ENCODE assay signal across 8 cellular contexts in the genomic region with DNA sequence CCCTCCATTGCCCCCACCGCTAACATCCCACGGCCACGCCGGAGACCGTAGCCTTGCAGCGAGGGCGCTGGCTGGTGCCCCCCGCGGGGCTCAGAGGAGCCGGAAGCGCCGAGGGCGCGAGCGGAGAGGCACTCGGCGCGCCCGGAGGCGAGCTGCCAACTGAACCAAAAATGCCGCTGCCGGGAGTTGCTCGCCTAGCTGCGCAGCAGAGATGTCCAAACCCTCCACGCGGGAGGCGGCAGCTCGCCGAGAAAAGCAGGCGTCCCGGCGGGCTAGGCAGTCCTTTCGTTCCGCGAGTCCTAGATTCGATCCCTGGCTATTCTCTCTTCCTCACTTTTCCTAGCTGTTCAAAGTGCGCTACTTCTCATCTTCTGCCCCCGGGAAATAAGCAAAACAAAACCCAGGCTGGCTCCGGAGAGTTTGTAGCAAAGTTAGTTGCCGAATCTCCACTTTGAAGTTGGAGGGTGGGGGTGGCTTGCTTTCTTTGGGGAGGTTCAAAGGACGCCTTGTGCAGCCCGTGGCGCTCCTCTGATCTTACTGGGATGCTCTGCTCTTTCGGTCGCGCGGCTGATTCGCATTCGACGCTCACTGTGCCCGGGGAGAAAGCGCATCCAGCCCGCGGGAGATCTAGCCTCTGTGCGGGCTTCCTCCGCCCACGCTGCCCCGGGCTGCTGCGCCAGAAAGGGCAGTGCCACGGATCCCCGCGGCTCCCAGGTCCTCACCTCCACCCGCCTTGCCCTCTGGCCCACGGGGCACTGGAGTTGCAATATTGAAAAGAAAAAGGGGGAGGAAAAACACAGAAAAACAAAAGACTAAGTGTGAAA. TPM values are rescaled to one million over a fixed set of nuclear protein-coding genes. Genes with fewer than 3 reads are reported as not detected.
DNase-seq lines count a peak whose midpoint lies in the region; ATAC-seq and TF ChIP-seq lines count a peak whose summit lies in the region.

No MANE protein-coding gene starts in this region.

- TF ChIP-seq CTCF in CD8-positive, alpha-beta T cell (IDR thresholded peaks at IDR 0.05) = no peak
- no peak for TF ChIP-seq CTCF in hepatocyte (IDR thresholded peaks at IDR 0.05; ENCODE audit: poor library complexity)
- TF ChIP-seq CTCF in gastrocnemius medialis (IDR thresholded peaks at IDR 0.05 in 4 of 5, conservative IDR thresholded peaks at IDR 0.05 in 1 of 5) = no peak

- peaks cover 19% of the 10 kb centered on the region for H3K4me1 Mint-ChIP-seq in CD8-positive, alpha-beta T cell (ENCODE audit: low read depth)
- peaks cover 23% of the 10 kb centered on the region for H3K4me1 Mint-ChIP-seq in activated naive CD4-positive, alpha-beta T cell treated with anti-CD3 and anti-CD28 coated beads, Interleukin-2, amount 50 U/mL, for 24 hours

- H3K27me3 ChIP-seq in CD8-positive, alpha-beta T cell (ENCODE audit: insufficient read depth, low read length) = peaks cover 84% of the 10 kb centered on the region
- H3K27me3 ChIP-seq in hepatocyte (peaks cover 100% of the 10 kb centered on the region), gastrocnemius medialis (peaks cover 100% of the 10 kb centered on the region in 3 donors)

- H3K79me2 ChIP-seq in hepatocyte = no peaks in the 10 kb centered on the region

- no peak for TF ChIP-seq RAD21 in Ishikawa (IDR thresholded peaks at IDR 0.05; ENCODE audit: low read depth)

- H3K9me3 Mint-ChIP-seq in CD8-positive, alpha-beta T cell = peaks cover 5% of the 10 kb centered on the region
- H3K9me3 Mint-ChIP-seq in activated naive CD4-positive, alpha-beta T cell treated with anti-CD3 and anti-CD28 coated beads, Interleukin-2, amount 50 U/mL, for 24 hours = peaks cover 19% of the 10 kb centered on the region

- no peaks in the 10 kb centered on the region for H3K9me3 ChIP-seq in CD8-positive, alpha-beta T cell (ENCODE audit: low read length)
- H3K9me3 ChIP-seq in hepatocyte (ENCODE audit: low read depth) (no peaks in the 10 kb centered on the region), gastrocnemius medialis (no peaks in the 10 kb centered on the region)

- TF ChIP-seq POLR2A in gastrocnemius medialis (IDR thresholded peaks at IDR 0.05) = no peak

- ATAC-seq in CD8-positive, alpha-beta T cell = peak; percentile 23
- ATAC-seq in gastrocnemius medialis (peak in 1 of 2 donors; percentile 16), GM18868 (IDR thresholded peaks at IDR 0.05; ENCODE audit: unreplicated experiment) (no peak)

- no peak for TF ChIP-seq EP300 in Ishikawa (IDR thresholded peaks at IDR 0.05; ENCODE audit: borderline replicate concordance)

- no peak overlapping the region for H3K27ac Mint-ChIP-seq in CD8-positive, alpha-beta T cell
- no peak overlapping the region for H3K27ac Mint-ChIP-seq in activated naive CD4-positive, alpha-beta T cell treated with anti-CD3 and anti-CD28 coated beads, Interleukin-2, amount 50 U/mL, for 24 hours

- CTCF ChIA-PET in CD8-positive, alpha-beta T cell (lab: Charles Lee) = no interaction called here

- peaks cover 82% of the 10 kb centered on the region for H3K27me3 Mint-ChIP-seq in CD8-positive, alpha-beta T cell (ENCODE audit: low read depth)
- peaks cover 72% of the 10 kb centered on the region for H3K27me3 Mint-ChIP-seq in activated naive CD4-positive, alpha-beta T cell treated with anti-CD3 and anti-CD28 coated beads, Interleukin-2, amount 50 U/mL, for 24 hours

- H3K36me3 Mint-ChIP-seq in CD8-positive, alpha-beta T cell = no peaks in the 10 kb centered on the region
- H3K36me3 Mint-ChIP-seq in activated naive CD4-positive, alpha-beta T cell treated with anti-CD3 and anti-CD28 coated beads, Interleukin-2, amount 50 U/mL, for 24 hours = peaks cover 2% of the 10 kb centered on the region

- POLR2A ChIA-PET in CD8-positive, alpha-beta T cell (lab: Charles Lee) = no interaction called here

- peak overlapping the region; percentile 92 for H3K4me2 ChIP-seq in hepatocyte

- no peak overlapping the region for H3K27ac ChIP-seq in CD8-positive, alpha-beta T cell (ENCODE audit: low read depth, low read length)
- no peak overlapping the region for H3K27ac ChIP-seq in hepatocyte
- H3K27ac ChIP-seq in gastrocnemius medialis = no peak overlapping the region

- 2% methylated on average over 64 of the region's 64 CpGs for WGBS in hepatocyte (ENCODE audit: low lambda C conversion rate, missing lambda C conversion rate)

- peaks cover 26% of the 10 kb centered on the region for H3K4me1 ChIP-seq in CD8-positive, alpha-beta T cell (ENCODE audit: insufficient read depth, low read length)
- H3K4me1 ChIP-seq in hepatocyte (ENCODE audit: insufficient read depth) (peaks cover 23% of the 10 kb centered on the region), gastrocnemius medialis (peaks cover 21 to 22% of the 10 kb centered on the region in 2 donors)

- DNase-seq in CD8-positive, alpha-beta T cell = no peak
- peak; percentile 34 for DNase-seq in hepatocyte (ENCODE audit: low spot score)
- DNase-seq in gastrocnemius medialis = no peak
- DNase-seq in stimulated activated CD4-positive, alpha-beta T cell treated with anti-CD3 and anti-CD28 coated beads, Interleukin-4, amount 100 ng/mL, for 24 hours = no peak
- DNase-seq in cerebellum (ENCODE audit: low spot score) = no peak

- in situ Hi-C loops in gastrocnemius medialis (cut with MboI; ENCODE audit: low sequenced_read_pairs in 4 of 4) = no loop called here

- peak overlapping the region; percentile 78 for H3K4me3 Mint-ChIP-seq in CD8-positive, alpha-beta T cell
- peak overlapping the region; percentile 84 for H3K4me3 Mint-ChIP-seq in activated naive CD4-positive, alpha-beta T cell treated with anti-CD3 and anti-CD28 coated beads, Interleukin-2, amount 50 U/mL, for 24 hours

- peak overlapping the region; percentile 50 for H3K4me3 ChIP-seq in CD8-positive, alpha-beta T cell (ENCODE audit: low read depth, low read length)
- peak overlapping the region; percentile 33 for H3K4me3 ChIP-seq in hepatocyte
- peak overlapping the region; percentile 41 to 65 (median 47) for H3K4me3 ChIP-seq in gastrocnemius medialis

- no peaks in the 10 kb centered on the region for H4K20me1 ChIP-seq in hepatocyte (ENCODE audit: insufficient read depth, poor library complexity, severe bottlenecking)

- H2AFZ ChIP-seq in hepatocyte = peak overlapping the region; percentile 82

- H3K9me2 ChIP-seq in hepatocyte (replicated peaks; ENCODE audit: insufficient read depth) = no peaks in the 10 kb centered on the region

- intact Hi-C loops in CD8-positive, alpha-beta T cell (cut with DNase I, micrococcal nuclease) = loop anchor here in 1 of 2 experiments (5.0 kb wide), 1 partner anchor 84 kb away; a partner anchor contains a TSS
- intact Hi-C loops in gastrocnemius medialis (cut with DNase I; ENCODE audit: low total_unique reads) = no loop called here

- H3K36me3 ChIP-seq in CD8-positive, alpha-beta T cell (ENCODE audit: insufficient read depth, low read length) = no peaks in the 10 kb centered on the region
- no peaks in the 10 kb centered on the region for H3K36me3 ChIP-seq in hepatocyte (replicated peaks; ENCODE audit: insufficient read depth, low read depth)
- no peaks in the 10 kb centered on the region for H3K36me3 ChIP-seq in gastrocnemius medialis

TF ChIP-seq in Ishikawa, 13 proteins besides CTCF, POLR2A, EP300 and RAD21:
- TF ChIP-seq EGR1 (IDR thresholded peaks at IDR 0.05) = peak; percentile 77
- TF ChIP-seq, protein P1, sequence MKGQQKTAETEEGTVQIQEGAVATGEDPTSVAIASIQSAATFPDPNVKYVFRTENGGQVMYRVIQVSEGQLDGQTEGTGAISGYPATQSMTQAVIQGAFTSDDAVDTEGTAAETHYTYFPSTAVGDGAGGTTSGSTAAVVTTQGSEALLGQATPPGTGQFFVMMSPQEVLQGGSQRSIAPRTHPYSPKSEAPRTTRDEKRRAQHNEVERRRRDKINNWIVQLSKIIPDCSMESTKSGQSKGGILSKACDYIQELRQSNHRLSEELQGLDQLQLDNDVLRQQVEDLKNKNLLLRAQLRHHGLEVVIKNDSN (IDR thresholded peaks at IDR 0.05) = no peak
- TF ChIP-seq, protein P2, sequence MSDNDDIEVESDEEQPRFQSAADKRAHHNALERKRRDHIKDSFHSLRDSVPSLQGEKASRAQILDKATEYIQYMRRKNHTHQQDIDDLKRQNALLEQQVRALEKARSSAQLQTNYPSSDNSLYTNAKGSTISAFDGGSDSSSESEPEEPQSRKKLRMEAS (IDR thresholded peaks at IDR 0.05) = peak; percentile 28; the same call in 1 of the 2 replicates

RNA-seq across cellular contexts. Expression of a gene that starts 0.7 kb away (rescaled TPM):
- not detected for total RNA-seq in CD8-positive, alpha-beta T cell
- total RNA-seq in hepatocyte = not detected in 2 replicates
- polyA plus RNA-seq in hepatocyte = not detected in 2 replicates
- total RNA-seq in gastrocnemius medialis = not detected
- 0.09 TPM for total RNA-seq in cerebellum
